In genomic region chr3:1571736-1572135, GRCh38 we compare ENCODE assay signal across 24 cellular contexts.
"Had no signal": no experiment of that assay in that cellular context is flagged by ENCODE, and none has a peak within 500 bp of the region (broad histone marks: within the 10 kb centered on the region; RNA-seq: fewer than 3 reads in every experiment).

No MANE protein-coding gene starts in this region.

- H3K4me1 ChIP-seq: colonic mucosa, esophagus muscularis mucosa, esophagus squamous epithelium, foreskin keratinocyte, gastrocnemius medialis, gastroesophageal sphincter, heart left ventricle, heart right ventricle had no signal

- H3K27me3 ChIP-seq: colonic mucosa, esophagus muscularis mucosa, esophagus squamous epithelium, foreskin keratinocyte, gastrocnemius medialis, gastroesophageal sphincter, heart left ventricle, heart right ventricle had no signal

- H3K27ac ChIP-seq: colonic mucosa, coronary artery, dorsolateral prefrontal cortex, epithelial cell of prostate, esophagus muscularis mucosa, esophagus squamous epithelium, foreskin keratinocyte, gastrocnemius medialis, gastroesophageal sphincter, heart left ventricle, heart right ventricle had no signal

- H3K4me3 ChIP-seq: colonic mucosa, coronary artery, dorsolateral prefrontal cortex, esophagus muscularis mucosa, esophagus squamous epithelium, gastrocnemius medialis, gastroesophageal sphincter, heart left ventricle, heart right ventricle had no signal

- DNase-seq: colonic mucosa; cortex of kidney; dermis blood vessel endothelial cell; dorsolateral prefrontal cortex; effector CD4-positive, alpha-beta T cell; effector CD8-positive, alpha-beta T cell; effector memory CD4-positive, alpha-beta T cell; effector memory CD8-positive, alpha-beta T cell; endodermal cell; erythroblast; esophagus squamous epithelium; foreskin fibroblast; foreskin keratinocyte; foreskin melanocyte; gastrocnemius medialis; glutamatergic neuron; head of caudate nucleus; heart left ventricle; heart right ventricle had no signal

- H3K9me3 ChIP-seq: colonic mucosa, esophagus muscularis mucosa, esophagus squamous epithelium, gastrocnemius medialis, gastroesophageal sphincter had no signal

- H3K36me3 ChIP-seq: colonic mucosa, esophagus muscularis mucosa, esophagus squamous epithelium, gastrocnemius medialis, gastroesophageal sphincter, heart left ventricle, heart right ventricle had no signal

- ATAC-seq: effector memory CD8-positive, alpha-beta T cell; esophagus mucosa; foreskin keratinocyte; gastrocnemius medialis; gastroesophageal sphincter; heart left ventricle; heart right ventricle had no signal
